Comparison of ENCODE assay signal across 14 cellular contexts in the genomic region with DNA sequence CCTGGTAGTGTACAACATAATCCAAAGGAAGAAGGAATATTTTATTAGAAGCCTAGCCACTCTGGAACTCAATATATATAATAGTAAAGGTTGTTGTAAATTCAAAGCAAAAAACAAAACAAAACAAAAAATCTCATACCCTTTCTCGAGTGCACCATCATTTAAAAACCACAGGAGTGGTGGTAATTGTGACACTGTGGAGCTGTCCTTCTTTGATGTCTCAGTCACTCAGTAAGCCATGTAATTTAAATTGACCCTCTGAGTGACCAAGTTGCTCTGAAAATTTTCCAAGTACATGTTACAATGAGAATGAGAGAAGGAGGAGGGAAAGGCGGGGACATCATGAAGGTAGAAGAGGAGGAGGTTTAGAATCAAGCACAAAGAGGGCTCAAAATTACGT.
"Had no signal": no experiment of that assay in that cellular context is flagged by ENCODE, and none has a peak within 500 bp of the region (broad histone marks: within the 10 kb centered on the region; RNA-seq: fewer than 3 reads in every experiment).

No MANE protein-coding gene starts in this region.

- H3K4me3 ChIP-seq: dorsolateral prefrontal cortex, mucosa of descending colon, pancreas, right atrium auricular region, transverse colon had no signal

- H3K27me3 ChIP-seq: foreskin keratinocyte, pancreas, right atrium auricular region, transverse colon had no signal

- ATAC-seq: foreskin keratinocyte, left colon, mucosa of descending colon, pancreas had no signal

- H3K27ac ChIP-seq: dorsolateral prefrontal cortex, foreskin keratinocyte, pancreas, right atrium auricular region had no signal

- DNase-seq: activated CD4-positive, CD25-positive, alpha-beta regulatory T cell treated with anti-CD3 and anti-CD28 coated beads, Interleukin-2, amount 50 U/mL, for 72 hours; activated CD8-positive, alpha-beta T cell treated with anti-CD3 and anti-CD28 coated beads, Interleukin-2, amount 10 ng/mL, durations not matched to agents 7 days and 5 days; activated naive CD4-positive, alpha-beta T cell treated with anti-CD3 and anti-CD28 coated beads, Interleukin-2, amount 10 ng/mL, durations not matched to agents 7 days and 5 days; amniotic stem cell; cerebellar nuclear complex; dorsolateral prefrontal cortex; foreskin keratinocyte; left colon; mucosa of descending colon; pancreas; small intestine; T-helper 9 cell; transverse colon had no signal

- H3K36me3 ChIP-seq: pancreas, transverse colon had no signal

- H3K9me3 ChIP-seq: mucosa of descending colon, pancreas, right atrium auricular region, transverse colon had no signal
